Comparison of ENCODE assay signal across 13 cellular contexts in genomic region chr9:36158122-36158521, GRCh38. TPM values are rescaled to one million over a fixed set of nuclear protein-coding genes. Genes with fewer than 3 reads are reported as not detected.
DNase-seq lines count a peak whose midpoint lies in the region; TF ChIP-seq lines count a peak whose summit lies in the region.
"Had no signal": no experiment of that assay in that cellular context is flagged by ENCODE, and none has a peak within 500 bp of the region (broad histone marks: within the 10 kb centered on the region; RNA-seq: fewer than 3 reads in every experiment).

No MANE protein-coding gene starts in this region.

- no peaks in the 10 kb centered on the region for H3K27me3 ChIP-seq in neutrophil
- H3K27me3 ChIP-seq in smooth muscle cell (ENCODE audit: low read depth), result no peaks in the 10 kb centered on the region
- H3K27me3 ChIP-seq: cardiac muscle cell had no signal

- no peak overlapping the region for H3K4me2 ChIP-seq in smooth muscle cell

- H3K4me1 ChIP-seq in neutrophil (ENCODE audit: control insufficient read depth in 1 of 2, insufficient read depth in 1 of 2, low read depth in 1 of 2, low read length in 1 of 2) (peaks cover 34 to 41% of the 10 kb centered on the region in 2 experiments), smooth muscle cell (ENCODE audit: low read depth) (peaks cover 17% of the 10 kb centered on the region)

- no peaks in the 10 kb centered on the region for H3K79me2 ChIP-seq in smooth muscle cell (ENCODE audit: low read depth)

- peaks cover 14% of the 10 kb centered on the region for H3F3A ChIP-seq in smooth muscle cell (ENCODE audit: low read depth)

- 97% methylated on average over 2 of the region's 2 CpGs for WGBS in smooth muscle cell (ENCODE audit: low lambda C conversion rate)

- no peak for TF ChIP-seq CTCF in AG10803 (conservative IDR thresholded peaks at IDR 0.05; ENCODE audit: low read length)
- no peak for TF ChIP-seq CTCF in neutrophil (IDR thresholded peaks at IDR 0.05)
- TF ChIP-seq CTCF in smooth muscle cell (IDR thresholded peaks at IDR 0.05; ENCODE audit: borderline replicate concordance, insufficient read depth, poor library complexity, severe bottlenecking), result no peak

- H3K36me3 ChIP-seq in neutrophil, result peaks cover 63% of the 10 kb centered on the region
- no peaks in the 10 kb centered on the region for H3K36me3 ChIP-seq in smooth muscle cell (ENCODE audit: low read depth)
- H3K36me3 ChIP-seq: cardiac muscle cell had no signal

- DNase-seq in AG10803 (ENCODE audit: low read depth) (peak; percentile 62), NOMO-1 treated with dmso at 0.1 percent for 144 hours (lab: John Stamatoyannopoulos, UW; ENCODE audit: unreplicated experiment) (peak; percentile 12), fibroblast of peridontal ligament (ENCODE audit: extremely low read depth) (peak; percentile 65), NCI-H524 (lab: John Stamatoyannopoulos, UW) (no peak), AG08395 (ENCODE audit: low spot score) (no peak), smooth muscle cell (lab: John Stamatoyannopoulos, UW; ENCODE audit: unreplicated experiment) (no peak), NCI-H2196 (lab: John Stamatoyannopoulos, UW; ENCODE audit: unreplicated experiment) (no peak)
- DNase-seq: activated CD8-positive, alpha-beta memory T cell treated with anti-CD3 and anti-CD28 coated beads for 24 hours; activated gamma-delta T cell treated with Interleukin-2 at 50 U/mL for 16 hours; NCI-H526 had no signal

- H3K9ac ChIP-seq in smooth muscle cell (ENCODE audit: low read depth), result no peak overlapping the region

- H3K9me3 ChIP-seq in neutrophil (no peaks in the 10 kb centered on the region), smooth muscle cell (replicated peaks; ENCODE audit: low read depth) (peaks cover 4% of the 10 kb centered on the region)

- H3K27ac ChIP-seq in neutrophil, result peak overlapping the region; percentile 64
- H3K27ac ChIP-seq in smooth muscle cell (ENCODE audit: low read depth), result no peak overlapping the region
- H3K27ac ChIP-seq: cardiac muscle cell, epithelial cell of prostate had no signal

- H2AFZ ChIP-seq in smooth muscle cell (ENCODE audit: low read depth), result no peak overlapping the region

- H3K4me3 ChIP-seq in AG10803 (ENCODE audit: low read length), result no peak overlapping the region
- H3K4me3 ChIP-seq in neutrophil (ENCODE audit: low read depth in 1 of 2, low read length in 1 of 2), result peak overlapping the region in 1 of 2 experiments; percentile 29
- no peak overlapping the region for H3K4me3 ChIP-seq in smooth muscle cell
- H3K4me3 ChIP-seq: cardiac muscle cell had no signal

- no peaks in the 10 kb centered on the region for H4K20me1 ChIP-seq in smooth muscle cell (ENCODE audit: low read depth)

RNA-seq across cellular contexts. Expression of gene CCIN, which starts 11.1 kb away (rescaled TPM):
- total RNA-seq in smooth muscle cell, result 0.31 TPM in 1 of 2 replicates, not detected in the other
- 0.14 and 1.3 TPM in 2 replicates for polyA plus RNA-seq in smooth muscle cell
- polyA plus RNA-seq: cardiac muscle cell had no signal

RNA-seq across cellular contexts. Expression of gene GLIPR2, which starts 21.6 kb away (rescaled TPM):
- 30.7 and 35.8 TPM in 2 replicates for total RNA-seq in smooth muscle cell
- polyA plus RNA-seq in smooth muscle cell, result 91.1 and 121 TPM in 2 replicates

RNA-seq across cellular contexts. Expression of gene CLTA, which starts 32.6 kb away (rescaled TPM):
- 226 and 246 TPM in 2 replicates for total RNA-seq in smooth muscle cell
- 206 and 239 TPM in 2 replicates for polyA plus RNA-seq in smooth muscle cell

Comparison
In these comparisons a context has a peak if more than half of its experiments do, and no peak if none do; other contexts are left out.
1. DNase-seq: peak in AG10803 (single experiment), NOMO-1 treated with dmso at 0.1 percent for 144 hours (single experiment) and fibroblast of peridontal ligament (single experiment); none in NCI-H524 (0 of 2), AG08395 (single experiment), smooth muscle cell (single experiment) and NCI-H2196 (single experiment).